Comparison of ENCODE assay signal across 1 cellular context in genomic region chr13:52617070-52618060, GRCh38.
TF ChIP-seq lines count a peak whose summit lies in the region.

No MANE protein-coding gene starts in this region.

TF ChIP-seq in HepG2, 621 proteins besides CTCF, POLR2A, EP300 and RAD21 (continued from another document and continues in another):
- TF ChIP-seq ZBTB10 (CRISPR knock-in tag; IDR thresholded peaks at IDR 0.05; ENCODE audit: borderline replicate concordance) (no peak), ZNF768 (CRISPR knock-in tag; IDR thresholded peaks at IDR 0.05) (peak; percentile 53), ZNF570 (CRISPR knock-in tag; IDR thresholded peaks at IDR 0.05; ENCODE audit: borderline replicate concordance) (no peak), BHLHE40 (IDR thresholded peaks at IDR 0.05; ENCODE audit: low read length) (no peak), ZNF691 (CRISPR knock-in tag; IDR thresholded peaks at IDR 0.05; ENCODE audit: borderline replicate concordance, low read depth) (0 out of 2 replicates have a peak, but pooled peaks have one; percentile 67), MAX (IDR thresholded peaks at IDR 0.05) (peak; percentile 75), BORCS8-MEF2B (CRISPR knock-in tag; IDR thresholded peaks at IDR 0.05) (no peak), CENPBD1 (CRISPR knock-in tag; IDR thresholded peaks at IDR 0.05; ENCODE audit: borderline replicate concordance, low read depth) (no peak), IKZF1 (IDR thresholded peaks at IDR 0.05) (no peak), PHF21A (CRISPR knock-in tag; IDR thresholded peaks at IDR 0.05) (no peak), MXD1 (CRISPR knock-in tag; IDR thresholded peaks at IDR 0.05) (no peak), ARID5B (CRISPR knock-in tag; IDR thresholded peaks at IDR 0.05) (peak; percentile 82), ZKSCAN5 (CRISPR knock-in tag; IDR thresholded peaks at IDR 0.05) (no peak), ZNF407 (CRISPR knock-in tag; IDR thresholded peaks at IDR 0.05; ENCODE audit: not compliant biosample characterization) (no peak), KDM5B (CRISPR knock-in tag; IDR thresholded peaks at IDR 0.05; ENCODE audit: borderline replicate concordance) (no peak; the same call in 1 of the 2 replicates), ZNF256 (CRISPR knock-in tag; conservative IDR thresholded peaks at IDR 0.05) (no peak), SOX6 (IDR thresholded peaks at IDR 0.05) (no peak), SOX6 (CRISPR knock-in tag; IDR thresholded peaks at IDR 0.05) (peak; percentile 66; the same call in 1 of the 2 replicates), ZNF746 (CRISPR knock-in tag; IDR thresholded peaks at IDR 0.05) (no peak), ZNF576 (CRISPR knock-in tag; IDR thresholded peaks at IDR 0.05) (no peak), HNF4A (CRISPR knock-in tag; IDR thresholded peaks at IDR 0.05) (peak; percentile 24; the same call in 1 of the 2 replicates), SMARCC2 (IDR thresholded peaks at IDR 0.05) (no peak), ASH2L (IDR thresholded peaks at IDR 0.05; ENCODE audit: insufficient read length, low read depth, low read length) (peak; percentile 92), ZFYVE20 (CRISPR knock-in tag; IDR thresholded peaks at IDR 0.05; ENCODE audit: borderline replicate concordance, low read depth) (no peak), ZNF572 (CRISPR knock-in tag; IDR thresholded peaks at IDR 0.05) (no peak), ZBTB4 (CRISPR knock-in tag; IDR thresholded peaks at IDR 0.05; ENCODE audit: borderline replicate concordance) (no peak), ZNF550 (CRISPR knock-in tag; IDR thresholded peaks at IDR 0.05; ENCODE audit: borderline replicate concordance) (no peak), ZNF790 (CRISPR knock-in tag; IDR thresholded peaks at IDR 0.05; ENCODE audit: borderline replicate concordance) (peak; percentile 69; the same call in 1 of the 2 replicates), ZNF362 (CRISPR knock-in tag; IDR thresholded peaks at IDR 0.05; ENCODE audit: borderline replicate concordance) (no peak), GPN1 (CRISPR knock-in tag; IDR thresholded peaks at IDR 0.05; ENCODE audit: borderline replicate concordance) (no peak), HNRNPLL (IDR thresholded peaks at IDR 0.05; ENCODE audit: low read depth, low read length, poor library complexity, severe bottlenecking) (peak; percentile 72), ZNF776 (CRISPR knock-in tag; IDR thresholded peaks at IDR 0.05) (peak; percentile 43; the same call in 1 of the 2 replicates), ZNF549 (CRISPR knock-in tag; IDR thresholded peaks at IDR 0.05) (no peak), ZBTB7A (CRISPR knock-in tag; IDR thresholded peaks at IDR 0.05) (0 out of 2 replicates have a peak, but pooled peaks have one; percentile 68), RAD51 (IDR thresholded peaks at IDR 0.05; ENCODE audit: borderline replicate concordance) (no peak)
